ENCODE assay signal across 20 cellular contexts in genomic region chr10:93077860-93078337, GRCh38. TPM values are rescaled to one million over a fixed set of nuclear protein-coding genes. Genes with fewer than 3 reads are reported as not detected.
DNase-seq lines count a peak whose midpoint lies in the region; FAIRE-seq and TF ChIP-seq lines count a peak whose summit lies in the region.
"Had no signal": no experiment of that assay in that cellular context is flagged by ENCODE, and none has a peak within 500 bp of the region (broad histone marks: within the 10 kb centered on the region; RNA-seq: fewer than 3 reads in every experiment).

No MANE protein-coding gene starts in this region.

- H3K27ac ChIP-seq in endothelial cell of umbilical vein (ENCODE audit: insufficient read depth, low read depth, low read length) = no peak overlapping the region
- H3K27ac ChIP-seq: RWPE1 had no signal

- H3K4me1 ChIP-seq in endothelial cell of umbilical vein (ENCODE audit: control insufficient read depth, extremely low read depth, insufficient read depth, low read length) = peaks cover 16% of the 10 kb centered on the region

- H3K79me2 ChIP-seq in endothelial cell of umbilical vein (ENCODE audit: control insufficient read depth, insufficient read depth, low read length) = no peaks in the 10 kb centered on the region

- DNase-seq in HuH-7 (ENCODE audit: low spot score) = peak; percentile 58
- DNase-seq in RPMI8226 = peak; percentile 66
- no peak for DNase-seq in endothelial cell of umbilical vein (ENCODE audit: low read depth, low spot score)
- no peak for DNase-seq in mesothelial cell of epicardium (ENCODE audit: low spot score in 2 of 2, unreplicated experiment in 2 of 2)
- DNase-seq in dermis blood vessel endothelial cell = no peak
- no peak for DNase-seq in activated CD4-positive, CD25-positive, alpha-beta regulatory T cell treated with anti-CD3 and anti-CD28 coated beads, Interleukin-2, amount 50 U/mL, for 72 hours
- no peak for DNase-seq in activated naive CD4-positive, alpha-beta T cell treated with Interleukin-2 at 50 U/mL for 16 hours
- DNase-seq: AML-193; COR-L47; DMS153; HFFc6; NCI-H1930; NCI-H446; NCI-H69; NK-92 treated with Interleukin-12 subunit alpha and Interleukin-12 subunit beta, amount 100 ng/mL, for 24 hours had no signal

- no TSS peak for BruUV-seq in endothelial cell of umbilical vein (replicated peaks; lab: Mats Ljungman, UMichigan)

- H3K27me3 ChIP-seq in endothelial cell of umbilical vein (ENCODE audit: control insufficient read depth in 2 of 2, insufficient read depth in 2 of 2, low read length in 2 of 2) = peaks cover 24 to 37% of the 10 kb centered on the region in 2 experiments

- no peaks in the 10 kb centered on the region for H3K9me3 Mint-ChIP-seq in mesothelial cell of epicardium
- H3K9me3 Mint-ChIP-seq: HFFc6, IgD-negative memory B cell had no signal

- peaks cover 24% of the 10 kb centered on the region for H3K27me3 Mint-ChIP-seq in mesothelial cell of epicardium (ENCODE audit: low read depth)

- no peaks in the 10 kb centered on the region for H4K20me1 ChIP-seq in endothelial cell of umbilical vein (replicated peaks; ENCODE audit: control insufficient read depth, extremely low read depth, insufficient read depth, low read length)

- H3K4me2 ChIP-seq in endothelial cell of umbilical vein (ENCODE audit: insufficient read depth, low read length) = no peak overlapping the region

- H3K27ac Mint-ChIP-seq in mesothelial cell of epicardium = peak overlapping the region; percentile 78
- H3K27ac Mint-ChIP-seq: CD14-positive monocyte, HFFc6, IgD-negative memory B cell had no signal

- H3K9me3 ChIP-seq in endothelial cell of umbilical vein (replicated peaks; ENCODE audit: control insufficient read depth, insufficient read depth, low read length) = no peaks in the 10 kb centered on the region

- H3K4me1 Mint-ChIP-seq in mesothelial cell of epicardium = peaks cover 67% of the 10 kb centered on the region

- FAIRE-seq in endothelial cell of umbilical vein (lab: Jason Lieb, UNC) = peak; percentile 33

- no peak overlapping the region for H2AFZ ChIP-seq in endothelial cell of umbilical vein (ENCODE audit: low read depth, low read length)

- H3K9ac ChIP-seq in endothelial cell of umbilical vein (replicated peaks; ENCODE audit: extremely low read depth, insufficient read depth, low read length) = no peak overlapping the region

- H3K4me3 ChIP-seq in endothelial cell of umbilical vein (replicated peaks in 1 of 3; ENCODE audit: insufficient read depth in 1 of 3, low read depth in 1 of 3, low read length in 3 of 3) = no peak overlapping the region

- intact Hi-C loops in endothelial cell of umbilical vein (cut with micrococcal nuclease) = no loop called here

- TF ChIP-seq CTCF in endothelial cell of umbilical vein (IDR thresholded peaks at IDR 0.05; ENCODE audit: extremely low read depth in 1 of 2, insufficient read depth in 1 of 2, low read depth in 1 of 2, low read length in 2 of 2) = no peak
- no peak for TF ChIP-seq CTCF in mesothelial cell of epicardium (IDR thresholded peaks at IDR 0.05; ENCODE audit: unreplicated experiment)

- no peaks in the 10 kb centered on the region for H3K36me3 Mint-ChIP-seq in mesothelial cell of epicardium
- H3K36me3 Mint-ChIP-seq: IgD-negative memory B cell had no signal

- dilution Hi-C loops in endothelial cell of umbilical vein (cut with MboI; ENCODE audit: extremely low pct_ligation_motif_present, low sequenced_read_pairs) = no loop called here

- POLR2A ChIA-PET in endothelial cell of umbilical vein (lab: Charles Lee) = no interaction called here

- peak overlapping the region; percentile 47 for H3K4me3 Mint-ChIP-seq in mesothelial cell of epicardium
- H3K4me3 Mint-ChIP-seq: HFFc6, IgD-negative memory B cell had no signal

- CTCF ChIA-PET in endothelial cell of umbilical vein (lab: Charles Lee) = interaction anchor here (1.0 to 6.9 kb wide), 3 partner anchors 10 to 434 kb away, joined by 4 to 67 read pairs (median 7); no protein-coding TSS in a partner anchor

- no peaks in the 10 kb centered on the region for H3K36me3 ChIP-seq in endothelial cell of umbilical vein (ENCODE audit: control insufficient read depth in 2 of 2, extremely low read depth in 1 of 2, insufficient read depth in 2 of 2, low read length in 2 of 2)

- no peaks in the 10 kb centered on the region for H3K9me1 ChIP-seq in endothelial cell of umbilical vein (replicated peaks; ENCODE audit: control insufficient read depth, extremely low read depth, insufficient read depth, low read length)

- TF ChIP-seq POLR2A in endothelial cell of umbilical vein (IDR thresholded peaks at IDR 0.05; ENCODE audit: low read depth, low read length) = no peak

TF ChIP-seq in endothelial cell of umbilical vein, 7 proteins besides CTCF, POLR2A, EP300 and RAD21:
- TF ChIP-seq FOS (IDR thresholded peaks at IDR 0.05; ENCODE audit: borderline replicate concordance, insufficient read depth, low read length) = no peak
- no peak for TF ChIP-seq MYC (IDR thresholded peaks at IDR 0.05; ENCODE audit: low read depth, low read length)
- no peak for TF ChIP-seq JUN (IDR thresholded peaks at IDR 0.05; ENCODE audit: borderline replicate concordance, insufficient read depth, insufficient read length, low read depth)
- TF ChIP-seq MAX (IDR thresholded peaks at IDR 0.05; ENCODE audit: insufficient read depth, insufficient read length) = no peak
- TF ChIP-seq EZH2 (IDR thresholded peaks at IDR 0.05; ENCODE audit: borderline replicate concordance, low read depth, low read length, severe bottlenecking) = no peak
- no peak for TF ChIP-seq POLR2AphosphoS5 (IDR thresholded peaks at IDR 0.05; ENCODE audit: insufficient read depth, low read depth, low read length)
- no peak for TF ChIP-seq GATA2 (IDR thresholded peaks at IDR 0.05; ENCODE audit: insufficient read depth, insufficient read length, low read depth, low read length)

RNA-seq across cellular contexts. Expression of gene CYP26A1, which starts 4.2 kb away (rescaled TPM):
- total RNA-seq in endothelial cell of umbilical vein = 2.1 and 4.4 TPM in 2 replicates
- polyA plus RNA-seq in endothelial cell of umbilical vein = 0.95 and 1.4 TPM in 2 replicates
- polyA plus RNA-seq in endothelial cell of umbilical vein (2011; cell fraction: cytosol; rRNA removed) = 0.43 and 0.92 TPM in 2 replicates
- polyA plus RNA-seq in endothelial cell of umbilical vein (2011; cell fraction: nucleus; rRNA removed) = 12.8 and 15.9 TPM in 2 replicates
- polyA plus RNA-seq in endothelial cell of umbilical vein (2012) = 0.29 and 0.78 TPM in 2 replicates
- polyA minus RNA-seq in endothelial cell of umbilical vein = 2.2 and 2.9 TPM in 2 replicates
- not detected for polyA minus RNA-seq in endothelial cell of umbilical vein (2011; cell fraction: cytosol; rRNA and poly(A)+ RNA removed)
- polyA minus RNA-seq in endothelial cell of umbilical vein (2011; cell fraction: nucleus; rRNA and poly(A)+ RNA removed) = 2.5 and 10.3 TPM in 2 replicates
- total RNA-seq in mesothelial cell of epicardium = 70.6 to 76.5 TPM (median 76.0 TPM) in 3 replicates
- total RNA-seq in dermis blood vessel endothelial cell = 2.2 and 2.7 TPM in 2 replicates
- total RNA-seq: H4, HFFc6, OCI-LY7 had no signal
- polyA plus RNA-seq: CD14-positive monocyte, IgD-negative memory B cell had no signal

RNA-seq across cellular contexts. Expression of gene CYP26C1, which starts 17.3 kb away (rescaled TPM):
- total RNA-seq in endothelial cell of umbilical vein (2.0 and 3.0 TPM in 2 replicates), mesothelial cell of epicardium (0.38 to 0.60 TPM (median 0.44 TPM) in 3 replicates), dermis blood vessel endothelial cell (1.9 and 5.4 TPM in 2 replicates)
- polyA plus RNA-seq in endothelial cell of umbilical vein = 0.12 and 0.18 TPM in 2 replicates
- polyA plus RNA-seq in endothelial cell of umbilical vein (2011; cell fraction: cytosol; rRNA removed) = 0.01 and 0.04 TPM in 2 replicates
- 1.9 and 3.0 TPM in 2 replicates for polyA plus RNA-seq in endothelial cell of umbilical vein (2011; cell fraction: nucleus; rRNA removed)
- polyA plus RNA-seq in endothelial cell of umbilical vein (2012) = not detected in 2 replicates
- polyA minus RNA-seq in endothelial cell of umbilical vein = 2.0 and 2.1 TPM in 2 replicates
- polyA minus RNA-seq in endothelial cell of umbilical vein (2011; cell fraction: cytosol; rRNA and poly(A)+ RNA removed) = not detected
- polyA minus RNA-seq in endothelial cell of umbilical vein (2011; cell fraction: nucleus; rRNA and poly(A)+ RNA removed) = 9.4 and 15.7 TPM in 2 replicates
- total RNA-seq: H4 had no signal
- polyA plus RNA-seq: CD14-positive monocyte, IgD-negative memory B cell had no signal

Comparison
In these comparisons a context has a peak if more than half of its experiments do, and no peak if none do; other contexts are left out.
1. DNase-seq: peak in HuH-7 (single experiment) and RPMI8226 (single experiment); none in endothelial cell of umbilical vein (single experiment), mesothelial cell of epicardium (0 of 2), dermis blood vessel endothelial cell (single experiment), activated CD4-positive, CD25-positive, alpha-beta regulatory T cell treated with anti-CD3 and anti-CD28 coated beads, Interleukin-2, amount 50 U/mL, for 72 hours (single experiment) and activated naive CD4-positive, alpha-beta T cell treated with Interleukin-2 at 50 U/mL for 16 hours (single experiment).
2. RNA of gene CYP26A1, which starts 4.2 kb away (total RNA-seq): 70.6 to 76.5 TPM in mesothelial cell of epicardium; 2.1 to 4.4 TPM in endothelial cell of umbilical vein and 2.2 to 2.7 TPM in dermis blood vessel endothelial cell; every median in the first group is over 10 times any median in the second.